In the genomic region with DNA sequence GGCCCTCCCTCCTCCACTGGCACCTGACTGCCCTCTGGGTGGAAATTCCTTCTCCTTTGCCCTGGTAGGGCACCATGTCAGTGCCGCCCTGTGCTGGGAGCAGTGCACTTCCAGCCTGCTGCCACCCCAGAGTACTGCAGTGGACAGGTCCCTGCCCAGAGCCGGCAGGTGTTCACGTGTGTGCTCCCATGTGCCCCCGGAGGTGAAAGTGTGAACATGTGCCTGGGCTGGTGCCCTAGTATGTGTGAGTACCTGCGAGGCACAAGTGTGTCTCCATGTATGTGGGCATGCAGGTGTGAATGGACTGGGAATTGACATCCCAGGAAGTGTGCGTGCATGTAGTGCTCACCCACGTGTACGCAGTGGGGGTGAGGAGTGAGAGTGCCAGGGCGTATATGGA, we compare ENCODE assay signal across 8 cellular contexts. TPM values are rescaled to one million over a fixed set of nuclear protein-coding genes. Genes with fewer than 3 reads are reported as not detected.
DNase-seq lines count a peak whose midpoint lies in the region; ATAC-seq and TF ChIP-seq lines count a peak whose summit lies in the region.

No MANE protein-coding gene starts in this region.

- CTCF ChIA-PET in Panc1 (lab: Charles Lee) = no interaction called here

- H3K27ac ChIP-seq in Panc1 (ENCODE audit: low read length) (no peak overlapping the region), Peyer's patch (no peak overlapping the region)

- H3K4me3 ChIP-seq in Panc1 (ENCODE audit: low read depth in 2 of 2, low read length in 2 of 2) (no peak overlapping the region), Peyer's patch (no peak overlapping the region)

- intact Hi-C loops in Panc1 (cut with micrococcal nuclease; ENCODE audit: unreplicated experiment) = no loop called here

- POLR2A ChIA-PET in Panc1 (lab: Charles Lee) = no interaction called here

- no peaks in the 10 kb centered on the region for H3K27me3 ChIP-seq in Panc1 (ENCODE audit: control insufficient read depth, insufficient read depth, low read length)
- H3K27me3 ChIP-seq in Peyer's patch = no peaks in the 10 kb centered on the region

- H3K36me3 ChIP-seq in Panc1 (ENCODE audit: control insufficient read depth, insufficient read depth, low read length) (no peaks in the 10 kb centered on the region), Peyer's patch (no peaks in the 10 kb centered on the region)

- no TSS peak for BruUV-seq in Panc1 (replicated peaks; lab: Mats Ljungman, UMichigan)

- no peak for TF ChIP-seq POLR2A in Peyer's patch (IDR thresholded peaks at IDR 0.05)

- H3K4me1 ChIP-seq in Panc1 (ENCODE audit: control insufficient read depth, insufficient read depth, low read length) = peaks cover 3% of the 10 kb centered on the region
- no peaks in the 10 kb centered on the region for H3K4me1 ChIP-seq in Peyer's patch

- in situ Hi-C loops in Panc1 (cut with HindIII; ENCODE audit: low pct_unique_long_range_greater_than_20kb, low sequenced_read_pairs) = no loop called here

- H3K9me3 ChIP-seq in Panc1 (ENCODE audit: control insufficient read depth, insufficient read depth, low read depth, low read length) (no peaks in the 10 kb centered on the region), Peyer's patch (no peaks in the 10 kb centered on the region)

- ATAC-seq in Panc1 = peak; percentile 69

- DNase-seq in DMS153 (lab: John Stamatoyannopoulos, UW) (peak; percentile 26), DMS153 treated with DMSO at 0.1 percent for 48 hours (lab: John Stamatoyannopoulos, UW; ENCODE audit: unreplicated experiment) (no peak), Panc1 (ENCODE audit: low read depth, low spot score) (no peak), Peyer's patch (no peak), middle frontal gyrus (ENCODE audit: extremely low spot score, low spot score) (no peak), cerebellum (ENCODE audit: low spot score) (no peak)
- peak; percentile 10 for DNase-seq in central memory CD4-positive, alpha-beta T cell
- peak; percentile 51 to 54 for DNase-seq in stimulated activated CD4-positive, alpha-beta T cell treated with anti-CD3 and anti-CD28 coated beads, Interleukin-2, amount 100 ng/mL, for 24 hours

- TF ChIP-seq CTCF in Panc1 (IDR thresholded peaks at IDR 0.05) = no peak
- peak in 3 of 6 experiments; percentile 20 to 40 (median 34) for TF ChIP-seq CTCF in Peyer's patch (IDR thresholded peaks at IDR 0.05)

RNA-seq across cellular contexts. Expression of gene SDCBP2, which starts 29.4 kb away (rescaled TPM):
- 1.8 TPM for total RNA-seq in Panc1 (2021; ENCODE audit: unreplicated experiment)
- polyA plus RNA-seq in Panc1 (2012; ENCODE audit: insufficient read length) = 5.5 TPM
- total RNA-seq in Peyer's patch = 100 to 1,000 TPM in 3 of 4 donors, 10 to 100 TPM in 1; 29.7 to 361 (median 306) TPM
- total RNA-seq in cerebellum = 2.2 TPM

RNA-seq across cellular contexts. Expression of gene SNPH, which starts 33.4 kb away (rescaled TPM):
- 6.4 TPM for total RNA-seq in Panc1 (2021; ENCODE audit: unreplicated experiment)
- polyA plus RNA-seq in Panc1 (2012; ENCODE audit: insufficient read length) = 8.1 TPM
- total RNA-seq in Peyer's patch = 1 to 10 TPM in 3 of 4 donors, under 1 TPM in 1; 0.53 to 6.6 (median 2.4) TPM
- 12.8 TPM for total RNA-seq in cerebellum

Comparison
In these comparisons a context has a peak if more than half of its experiments do, and no peak if none do; other contexts are left out.
1. DNase-seq: peak in DMS153 (single experiment), central memory CD4-positive, alpha-beta T cell (single experiment) and stimulated activated CD4-positive, alpha-beta T cell treated with anti-CD3 and anti-CD28 coated beads, Interleukin-2, amount 100 ng/mL, for 24 hours (2 of 2); none in DMS153 treated with DMSO at 0.1 percent for 48 hours (single experiment), Panc1 (single experiment), Peyer's patch (0 of 3), middle frontal gyrus (single experiment) and cerebellum (single experiment).